Comparison of ENCODE assay signal across 8 cellular contexts in the genomic region with DNA sequence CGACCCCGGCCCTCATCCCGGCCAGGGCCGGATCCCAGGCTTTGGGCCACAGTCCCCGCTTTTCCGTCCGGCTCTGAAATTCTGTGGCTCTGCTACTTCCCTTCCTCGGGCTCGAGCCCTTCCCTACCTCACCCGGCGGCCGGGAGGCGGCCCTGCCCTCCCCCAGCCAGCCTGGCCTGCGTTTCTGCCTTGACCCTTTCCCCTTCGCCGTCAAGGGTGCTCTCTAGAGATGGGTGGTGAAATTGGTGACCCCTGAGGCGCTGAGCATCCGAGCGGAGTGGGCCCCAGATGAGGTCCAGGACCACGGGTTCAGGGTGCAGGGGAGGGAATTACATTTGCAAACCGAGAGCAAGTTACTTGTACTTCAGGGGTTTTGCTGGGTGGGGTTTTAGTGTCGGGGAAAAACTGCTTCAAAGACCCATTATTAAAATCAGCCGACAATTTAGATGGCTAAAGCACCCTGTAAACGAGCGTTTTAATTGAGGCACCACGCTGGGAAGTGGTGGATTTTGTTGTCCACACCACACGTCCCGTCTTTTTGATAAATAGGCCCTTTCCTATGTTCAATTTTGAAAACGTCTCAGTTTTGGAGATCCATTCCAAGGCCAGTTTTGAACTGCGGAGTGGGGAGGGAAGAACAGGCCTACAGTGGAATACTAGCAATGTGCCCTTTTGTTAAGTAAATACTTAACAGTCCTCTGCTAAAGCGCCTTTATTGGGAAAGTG. TPM values are rescaled to one million over a fixed set of nuclear protein-coding genes. Genes with fewer than 3 reads are reported as not detected.
A peak's percentile ranks its signal among the peaks of the same experiment; 100 is the strongest.
DNase-seq lines count a peak whose midpoint lies in the region; ATAC-seq, FAIRE-seq and TF ChIP-seq lines count a peak whose summit lies in the region.

No MANE protein-coding gene starts in this region.

- ATAC-seq in HG03039 (IDR thresholded peaks at IDR 0.05; ENCODE audit: unreplicated experiment) (peak; percentile 1), GM12878 (peak; percentile 11), GM21528 (IDR thresholded peaks at IDR 0.05; ENCODE audit: low FRiP score, unreplicated experiment) (no peak), HG03175 (IDR thresholded peaks at IDR 0.05; ENCODE audit: unreplicated experiment) (no peak)

- SMC1A ChIA-PET in GM12878 (lab: Charles Lee; ENCODE audit: uncharacterized antibody, unreplicated experiment), result interaction anchor here (2.0 kb wide), 1 partner anchor 25 kb away, joined by 6 read pairs; no protein-coding TSS in a partner anchor

- no peaks in the 10 kb centered on the region for H4K20me1 ChIP-seq in GM12878 (ENCODE audit: control insufficient read depth, insufficient read depth)

- DNase-seq in CD14-positive monocyte (ENCODE audit: low spot score) (no peak), GM12878 (ENCODE audit: low read depth, low spot score) (no peak), NCI-H1694 treated with DMSO at 0.1 percent for 48 hours (lab: John Stamatoyannopoulos, UW) (no peak), mucosa of gallbladder (ENCODE audit: low spot score) (no peak)

- H3K4me1 Mint-ChIP-seq in CD14-positive monocyte, result peaks cover 11% of the 10 kb centered on the region

- peaks cover 28 to 73% (median 60%) of the 10 kb centered on the region in 7 donors for H3K9me3 Mint-ChIP-seq in CD14-positive monocyte

- peaks cover 0 to 13% of the 10 kb centered on the region in 2 experiments; a peak in 2 of 4 replicates for H3K27me3 ChIP-seq in GM12878 (replicated peaks in 1 of 2; ENCODE audit: control insufficient read depth in 2 of 2, insufficient read depth in 2 of 2, low read length in 1 of 2)
- H3K27me3 ChIP-seq in muscle layer of duodenum (ENCODE audit: low read depth, low read length), result peaks cover 40% of the 10 kb centered on the region

- CTCF ChIA-PET in GM12878 (lab: Yijun Ruan, JAX), result interaction anchor here (0.9 to 1.7 kb wide), 3 partner anchors 23 to 151 kb away, joined by 3 to 6 read pairs (median 4); no protein-coding TSS in a partner anchor

- peak overlapping the region; percentile 90 for H2AFZ ChIP-seq in GM12878 (ENCODE audit: control insufficient read depth, low read depth, low read length)

- peak overlapping the region; percentile 56; the same call in 1 of the 2 replicates for H3K9ac ChIP-seq in GM12878 (ENCODE audit: control insufficient read depth, insufficient read depth, low read length)

- H3K4me3 ChIP-seq in GM12878, result peak overlapping the region; percentile 55
- H3K4me3 ChIP-seq in muscle layer of duodenum (ENCODE audit: low read depth in 1 of 2, low read length in 2 of 2), result peak overlapping the region; percentile 49 to 84

- no peaks in the 10 kb centered on the region; the same call in 1 of the 2 replicates for H3K4me1 ChIP-seq in GM12878 (ENCODE audit: control insufficient read depth, insufficient read depth, low read length)
- peaks cover 9 to 17% of the 10 kb centered on the region in 2 donors for H3K4me1 ChIP-seq in muscle layer of duodenum (ENCODE audit: control insufficient read depth in 1 of 2, insufficient read depth in 2 of 2, low read length in 2 of 2)

- intact Hi-C loops in CD14-positive monocyte (cut with micrococcal nuclease), result no loop called here
- intact Hi-C loops in GM12878 (cut with micrococcal nuclease; ENCODE audit: unreplicated experiment), result no loop called here

- H3K4me2 ChIP-seq in GM12878 (ENCODE audit: control insufficient read depth, insufficient read depth), result peak overlapping the region; percentile 77

- TF ChIP-seq CTCF in CD14-positive monocyte (IDR thresholded peaks at IDR 0.05) (no peak), GM12878 (IDR thresholded peaks at IDR 0.05 in 2 of 3, conservative IDR thresholded peaks at IDR 0.05 in 1 of 3; ENCODE audit: control insufficient read depth in 2 of 3, extremely low read depth in 1 of 3, insufficient read depth in 1 of 3, low read depth in 3 of 3, low read length in 3 of 3) (no peak)

- no peaks in the 10 kb centered on the region for H3K36me3 ChIP-seq in GM12878 (ENCODE audit: control insufficient read depth in 2 of 2, insufficient read depth in 2 of 2, low read length in 1 of 2)
- no peaks in the 10 kb centered on the region for H3K36me3 ChIP-seq in muscle layer of duodenum (ENCODE audit: control insufficient read depth in 1 of 2, insufficient read depth in 2 of 2, low read length in 2 of 2)

- in situ Hi-C loops in GM12878 (cut with MboI), result no loop called here

- POLR2A ChIA-PET in GM12878 (lab: Charles Lee), result interaction anchor here (0.5 to 1.4 kb wide), 2 partner anchors 22 to 477 kb away, joined by 4 read pairs; no protein-coding TSS in a partner anchor

- TF ChIP-seq RAD21 in GM12878 (IDR thresholded peaks at IDR 0.05; ENCODE audit: insufficient read depth, low read depth, low read length), result no peak

- RAD21 ChIA-PET in GM12878 (lab: Charles Lee; ENCODE audit: unreplicated experiment), result interaction anchor here (2.8 kb wide), 1 partner anchor 25 kb away, joined by 11 read pairs; no protein-coding TSS in a partner anchor

- H3K9me3 ChIP-seq in GM12878 (replicated peaks; ENCODE audit: control insufficient read depth, insufficient read depth, low read length) (peaks cover 6% of the 10 kb centered on the region; the same call in 2 of the 3 replicates), muscle layer of duodenum (ENCODE audit: control insufficient read depth in 1 of 2, low read length in 2 of 2) (no peaks in the 10 kb centered on the region)

- no peak for TF ChIP-seq POLR2A in GM12878 (IDR thresholded peaks at IDR 0.05; ENCODE audit: low read depth, low read length)

- FAIRE-seq in GM12878 (lab: Jason Lieb, UNC), result no peak

- H3K27ac Mint-ChIP-seq in CD14-positive monocyte, result no peak overlapping the region

- peak overlapping the region; percentile 24 to 87 for H3K4me3 Mint-ChIP-seq in CD14-positive monocyte

- no peaks in the 10 kb centered on the region for H3K79me2 ChIP-seq in GM12878 (ENCODE audit: control insufficient read depth, insufficient read depth, low read length)

- WGBS in GM12878 (ENCODE audit: insufficient coverage, insufficient replicate concordance, low lambda C conversion rate, missing lambda C conversion rate), result 40% methylated on average over 31 of the region's 31 CpGs

- H3K27ac ChIP-seq in GM12878 (ENCODE audit: control insufficient read depth, insufficient read depth) (peak overlapping the region; percentile 50), muscle layer of duodenum (ENCODE audit: low read length) (no peak overlapping the region)

- BruUV-seq in GM12878 (replicated peaks; lab: Mats Ljungman, UMichigan), result TSS peak; percentile 98

- peaks cover 93 to 98% (median 97%) of the 10 kb centered on the region in 3 donors for H3K27me3 Mint-ChIP-seq in CD14-positive monocyte (ENCODE audit: low read depth in 3 of 3)

- peaks cover 8 to 11% of the 10 kb centered on the region in 2 donors for H3K36me3 Mint-ChIP-seq in CD14-positive monocyte

- TF ChIP-seq EP300 in GM12878 (IDR thresholded peaks at IDR 0.05; ENCODE audit: borderline replicate concordance in 1 of 2, control insufficient read depth in 1 of 2, low read depth in 2 of 2, low read length in 2 of 2), result no peak

TF ChIP-seq in GM12878, 131 proteins besides CTCF, POLR2A, EP300 and RAD21 (continues in another document):
- TF ChIP-seq ZNF24 (IDR thresholded peaks at IDR 0.05), result no peak
- no peak for TF ChIP-seq EZH2 (IDR thresholded peaks at IDR 0.05; ENCODE audit: borderline replicate concordance, control insufficient read depth, low read depth, low read length)
- TF ChIP-seq, protein P1, sequence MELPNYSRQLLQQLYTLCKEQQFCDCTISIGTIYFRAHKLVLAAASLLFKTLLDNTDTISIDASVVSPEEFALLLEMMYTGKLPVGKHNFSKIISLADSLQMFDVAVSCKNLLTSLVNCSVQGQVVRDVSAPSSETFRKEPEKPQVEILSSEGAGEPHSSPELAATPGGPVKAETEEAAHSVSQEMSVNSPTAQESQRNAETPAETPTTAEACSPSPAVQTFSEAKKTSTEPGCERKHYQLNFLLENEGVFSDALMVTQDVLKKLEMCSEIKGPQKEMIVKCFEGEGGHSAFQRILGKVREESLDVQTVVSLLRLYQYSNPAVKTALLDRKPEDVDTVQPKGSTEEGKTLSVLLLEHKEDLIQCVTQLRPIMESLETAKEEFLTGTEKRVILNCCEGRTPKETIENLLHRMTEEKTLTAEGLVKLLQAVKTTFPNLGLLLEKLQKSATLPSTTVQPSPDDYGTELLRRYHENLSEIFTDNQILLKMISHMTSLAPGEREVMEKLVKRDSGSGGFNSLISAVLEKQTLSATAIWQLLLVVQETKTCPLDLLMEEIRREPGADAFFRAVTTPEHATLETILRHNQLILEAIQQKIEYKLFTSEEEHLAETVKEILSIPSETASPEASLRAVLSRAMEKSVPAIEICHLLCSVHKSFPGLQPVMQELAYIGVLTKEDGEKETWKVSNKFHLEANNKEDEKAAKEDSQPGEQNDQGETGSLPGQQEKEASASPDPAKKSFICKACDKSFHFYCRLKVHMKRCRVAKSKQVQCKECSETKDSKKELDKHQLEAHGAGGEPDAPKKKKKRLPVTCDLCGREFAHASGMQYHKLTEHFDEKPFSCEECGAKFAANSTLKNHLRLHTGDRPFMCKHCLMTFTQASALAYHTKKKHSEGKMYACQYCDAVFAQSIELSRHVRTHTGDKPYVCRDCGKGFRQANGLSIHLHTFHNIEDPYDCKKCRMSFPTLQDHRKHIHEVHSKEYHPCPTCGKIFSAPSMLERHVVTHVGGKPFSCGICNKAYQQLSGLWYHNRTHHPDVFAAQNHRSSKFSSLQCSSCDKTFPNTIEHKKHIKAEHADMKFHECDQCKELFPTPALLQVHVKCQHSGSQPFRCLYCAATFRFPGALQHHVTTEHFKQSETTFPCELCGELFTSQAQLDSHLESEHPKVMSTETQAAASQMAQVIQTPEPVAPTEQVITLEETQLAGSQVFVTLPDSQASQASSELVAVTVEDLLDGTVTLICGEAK (IDR thresholded peaks at IDR 0.05; ENCODE audit: borderline replicate concordance), result 0 out of 2 replicates have a peak, but pooled peaks have one; percentile 47

RNA-seq across cellular contexts. Expression of a gene that starts 9.9 kb away (rescaled TPM):
- polyA plus RNA-seq in CD14-positive monocyte, result not detected
- 0.73 and 1.5 TPM in 2 replicates for total RNA-seq in GM12878 (2013; cell fraction: nucleolus; rRNA removed)
- total RNA-seq in GM12878 (2014; rRNA removed), result 0.06 TPM in 1 of 2 replicates, not detected in the other
- 0.23 TPM in 1 of 2 replicates, not detected in the other for total RNA-seq in GM12878 (2014; rRNA removed; fragmentation: Illumina TruSeq; extraction: Trizol)
- total RNA-seq in GM12878 (2021), result 0.21 and 0.46 TPM in 2 replicates
- polyA plus RNA-seq in GM12878 (2011; ENCODE audit: low read depth), result not detected
- 0.32 and 0.33 TPM in 2 replicates for polyA plus RNA-seq in GM12878 (2011; rRNA removed)
- 0.24 and 0.30 TPM in 2 replicates for polyA plus RNA-seq in GM12878 (2011; cell fraction: cytosol; rRNA removed)
- polyA plus RNA-seq in GM12878 (2011; cell fraction: nucleus; rRNA removed), result 1.1 and 1.3 TPM in 2 replicates
- 0.09 and 0.18 TPM in 2 replicates for polyA plus RNA-seq in GM12878 (2012)
- 0.06 and 0.21 TPM in 2 replicates for polyA plus RNA-seq in GM12878 (2014; fragmentation: Illumina TruSeq; extraction: Trizol)
- polyA plus RNA-seq in GM12878 (2014; fragmentation: Nextera tagmentation; extraction: Ambion mirVana), result under 1 TPM in 1 of 2 experiments, not detected in 1; 0.05 TPM
- polyA plus RNA-seq in GM12878 (2014; rRNA removed), result 0.14 TPM in 1 of 2 replicates, not detected in the other
- polyA plus RNA-seq in GM12878 (2016; fragmentation: Nextera tagmentation; extraction: Ambion mirVana), result not detected
- 0.15 and 0.41 TPM in 2 replicates for polyA minus RNA-seq in GM12878 (2011; rRNA and poly(A)+ RNA removed)
- 2.9 and 3.2 TPM in 2 replicates for polyA minus RNA-seq in GM12878 (2011; cell fraction: cytosol; rRNA and poly(A)+ RNA removed)
- polyA minus RNA-seq in GM12878 (2011; cell fraction: nucleus; rRNA and poly(A)+ RNA removed), result 0.73 and 1.8 TPM in 2 replicates
- 0.89 TPM for total RNA-seq in mucosa of gallbladder

Comparison
In these comparisons a context has a peak if more than half of its experiments do, and no peak if none do; other contexts are left out.
1. ATAC-seq: peak in HG03039 (single experiment) and GM12878 (single experiment); none in GM21528 (single experiment) and HG03175 (single experiment).